Comparison of ENCODE assay signal across 2 cellular contexts in genomic region chr14:64826845-64827244, GRCh38.
TF ChIP-seq lines count a peak whose summit lies in the region.

No MANE protein-coding gene starts in this region.

TF ChIP-seq in HepG2, 621 proteins besides CTCF, POLR2A, EP300 and RAD21 (continued from another document):
- TF ChIP-seq ZNF333 (CRISPR knock-in tag; IDR thresholded peaks at IDR 0.05; ENCODE audit: borderline replicate concordance), result no peak
- TF ChIP-seq MAZ (IDR thresholded peaks at IDR 0.05; ENCODE audit: borderline replicate concordance, low read depth, low read length), result no peak
- TF ChIP-seq MAZ (CRISPR knock-in tag; IDR thresholded peaks at IDR 0.05; ENCODE audit: low read depth), result no peak
- TF ChIP-seq ZNF12 (CRISPR knock-in tag; IDR thresholded peaks at IDR 0.05), result peak; percentile 70
- no peak for TF ChIP-seq ZNF737 (CRISPR knock-in tag; IDR thresholded peaks at IDR 0.05; ENCODE audit: borderline replicate concordance)
- TF ChIP-seq CEBPG (CRISPR knock-in tag; IDR thresholded peaks at IDR 0.05), result peak; percentile 52; the same call in 1 of the 2 replicates
- TF ChIP-seq CEBPB (IDR thresholded peaks at IDR 0.05; ENCODE audit: borderline replicate concordance, low read depth, low read length), result peak; percentile 92
- TF ChIP-seq, protein P1, sequence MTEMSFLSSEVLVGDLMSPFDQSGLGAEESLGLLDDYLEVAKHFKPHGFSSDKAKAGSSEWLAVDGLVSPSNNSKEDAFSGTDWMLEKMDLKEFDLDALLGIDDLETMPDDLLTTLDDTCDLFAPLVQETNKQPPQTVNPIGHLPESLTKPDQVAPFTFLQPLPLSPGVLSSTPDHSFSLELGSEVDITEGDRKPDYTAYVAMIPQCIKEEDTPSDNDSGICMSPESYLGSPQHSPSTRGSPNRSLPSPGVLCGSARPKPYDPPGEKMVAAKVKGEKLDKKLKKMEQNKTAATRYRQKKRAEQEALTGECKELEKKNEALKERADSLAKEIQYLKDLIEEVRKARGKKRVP (CRISPR knock-in tag; IDR thresholded peaks at IDR 0.05), result peak in 1 of 2 experiments; percentile 81; a peak in 2 of 4 replicates

TF ChIP-seq in HEK293T, 16 proteins besides CTCF, POLR2A, EP300 and RAD21 (continued from another document):
- TF ChIP-seq CTBP1 (IDR thresholded peaks at IDR 0.05; ENCODE audit: borderline replicate concordance) (no peak), SUZ12 (IDR thresholded peaks at IDR 0.05) (no peak), BHLHE40 (IDR thresholded peaks at IDR 0.05; ENCODE audit: borderline replicate concordance) (no peak), FOXK2 (IDR thresholded peaks at IDR 0.05) (no peak), ZNF384 (IDR thresholded peaks at IDR 0.05) (no peak), TARDBP (IDR thresholded peaks at IDR 0.05) (no peak), ARNT (IDR thresholded peaks at IDR 0.05) (no peak), L3MBTL2 (conservative IDR thresholded peaks at IDR 0.05) (no peak), FOXM1 (IDR thresholded peaks at IDR 0.05; ENCODE audit: borderline replicate concordance) (no peak), HDGF (IDR thresholded peaks at IDR 0.05; ENCODE audit: borderline replicate concordance) (no peak), NFRKB (IDR thresholded peaks at IDR 0.05) (no peak)
